1 cellular context compared by ENCODE assay signal in the genomic region with DNA sequence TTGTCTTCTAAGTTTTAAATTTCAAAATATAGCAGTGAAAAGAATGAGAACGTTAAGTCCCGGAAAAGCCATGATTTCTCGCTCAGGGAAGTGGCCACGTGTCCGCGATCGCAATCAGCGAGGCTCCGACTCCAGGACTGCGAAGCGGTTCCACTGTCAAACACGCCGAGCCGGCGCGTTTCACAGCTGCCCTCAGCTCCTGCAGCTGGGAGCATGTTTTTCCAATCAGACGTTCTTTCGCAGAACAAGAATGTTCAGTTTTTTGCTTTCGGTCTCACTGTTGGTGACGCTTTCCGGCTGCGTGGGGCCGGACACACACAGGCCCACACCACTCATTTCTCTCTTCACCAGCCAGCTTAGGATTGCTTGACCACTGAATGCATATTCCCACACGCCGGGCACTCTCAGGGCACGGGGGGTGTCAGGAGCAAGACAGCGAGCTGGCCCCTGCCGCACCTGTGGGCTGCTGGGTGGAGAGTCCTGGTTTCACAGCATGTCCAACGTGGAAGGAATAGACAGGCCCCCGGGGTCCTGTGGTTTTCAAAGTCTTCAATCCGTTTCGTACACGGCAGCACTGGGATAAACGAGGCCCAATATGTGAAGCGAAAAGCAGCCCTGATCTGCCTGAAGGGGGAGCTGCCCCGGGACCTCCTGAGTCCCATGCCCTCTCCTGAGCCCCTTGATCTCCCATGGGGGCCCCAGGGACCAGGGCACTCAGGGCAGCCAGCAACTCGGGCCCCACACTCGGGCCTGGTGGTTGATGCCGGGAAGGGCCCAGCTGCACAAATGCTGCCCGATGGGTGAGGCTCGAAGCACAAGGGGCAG.
TF ChIP-seq lines count a peak whose summit lies in the region.

No MANE protein-coding gene starts in this region.

TF ChIP-seq in SK-N-SH, 30 proteins besides CTCF, POLR2A, EP300 and RAD21 (continued from another document):
- no peak for TF ChIP-seq FOSL2 (IDR thresholded peaks at IDR 0.05; ENCODE audit: borderline replicate concordance, low read depth)
